8 cellular contexts compared by ENCODE assay signal in the genomic region with DNA sequence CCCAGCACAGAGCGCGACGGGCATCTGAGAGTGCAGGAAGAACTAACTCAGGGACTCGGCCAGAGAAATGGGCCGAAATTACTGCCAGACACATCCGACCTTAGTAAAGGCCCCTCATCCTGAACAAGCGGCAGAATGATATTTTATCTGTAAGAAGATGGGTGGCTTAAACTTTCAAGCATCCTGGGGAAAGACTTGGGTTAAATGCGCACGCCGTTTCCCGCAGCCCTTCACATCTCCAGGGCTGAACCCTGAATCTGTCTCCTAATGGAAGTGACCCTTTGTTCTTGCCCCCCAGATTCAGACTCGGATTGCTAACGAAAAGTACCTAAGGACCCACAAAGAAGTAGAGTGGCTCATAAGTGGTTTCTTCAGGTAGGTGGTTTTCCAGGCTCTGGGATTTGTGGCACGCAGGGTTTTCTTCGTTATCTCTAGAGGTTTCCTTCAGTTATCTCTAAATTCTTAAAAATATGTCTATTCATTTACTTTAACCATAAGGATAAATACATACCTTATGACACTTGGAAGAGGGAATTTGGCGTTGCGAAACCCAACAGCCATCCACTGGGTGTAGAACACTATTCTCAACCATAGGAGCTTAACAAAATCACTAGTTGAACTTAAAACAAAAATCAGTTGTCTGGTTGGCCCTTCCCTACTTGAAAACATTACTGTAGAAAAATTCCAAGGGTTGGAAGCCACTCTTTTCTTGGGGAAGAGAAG. TPM values are rescaled to one million over a fixed set of nuclear protein-coding genes. Genes with fewer than 3 reads are reported as not detected.
A peak's percentile ranks its signal among the peaks of the same experiment; 100 is the strongest.
DNase-seq lines count a peak whose midpoint lies in the region; ATAC-seq, FAIRE-seq and TF ChIP-seq lines count a peak whose summit lies in the region.

No MANE protein-coding gene starts in this region.

- DNase-seq in Caco-2 = no peak
- peak; percentile 61 for DNase-seq in NCI-H226
- DNase-seq in epithelial cell of proximal tubule (ENCODE audit: low read depth) = no peak
- DNase-seq in osteocyte (ENCODE audit: extremely low spot score, unreplicated experiment) = no peak
- DNase-seq in posterior vena cava (ENCODE audit: low spot score) = no peak
- DNase-seq in urothelium cell line (ENCODE audit: low spot score) = no peak

- H3K4me1 Mint-ChIP-seq in Caco-2 (ENCODE audit: low read depth, unreplicated experiment) (peaks cover 28% of the 10 kb centered on the region), osteocyte (ENCODE audit: unreplicated experiment) (peaks cover 30% of the 10 kb centered on the region)

- H3K4me3 ChIP-seq in Caco-2 (ENCODE audit: low read depth, low read length) (peak overlapping the region; percentile 31), epithelial cell of proximal tubule (ENCODE audit: low read depth, low read length) (peak overlapping the region; percentile 49)

- BruUV-seq in Caco-2 (replicated peaks; lab: Mats Ljungman, UMichigan) = no TSS peak

- no peaks in the 10 kb centered on the region for H3K9me3 ChIP-seq in Caco-2

- CTCF ChIA-PET in Caco-2 (lab: Charles Lee) = interaction anchor here (1.2 kb wide), 1 partner anchor 13 kb away, joined by 3 read pairs; no protein-coding TSS in a partner anchor

- intact Hi-C loops in Caco-2 (cut with micrococcal nuclease; ENCODE audit: unreplicated experiment) = no loop called here
- intact Hi-C loops in posterior vena cava (cut with DNase I) = no loop called here

- H3K36me3 Mint-ChIP-seq in Caco-2 (ENCODE audit: insufficient read depth, unreplicated experiment) (no peaks in the 10 kb centered on the region), osteocyte (ENCODE audit: unreplicated experiment) (peaks cover 2% of the 10 kb centered on the region)

- POLR2A ChIA-PET in Caco-2 (lab: Charles Lee) = no interaction called here

- TF ChIP-seq CTCF in Caco-2 (IDR thresholded peaks at IDR 0.05; ENCODE audit: insufficient read depth in 1 of 2, low read depth in 1 of 2, low read length in 1 of 2, severe bottlenecking in 1 of 2, unreplicated experiment in 1 of 2) = no peak
- no peak for TF ChIP-seq CTCF in epithelial cell of proximal tubule (conservative IDR thresholded peaks at IDR 0.05; ENCODE audit: low read depth, low read length)
- no peak for TF ChIP-seq CTCF in osteocyte (IDR thresholded peaks at IDR 0.05)

- no peaks in the 10 kb centered on the region for H3K27me3 ChIP-seq in Caco-2 (replicated peaks; ENCODE audit: control insufficient read depth, insufficient read depth, low read length)

- no peak overlapping the region for H3K27ac Mint-ChIP-seq in Caco-2 (ENCODE audit: unreplicated experiment)
- H3K27ac Mint-ChIP-seq in osteocyte (ENCODE audit: unreplicated experiment) = no peak overlapping the region

- H3K4me3 Mint-ChIP-seq in Caco-2 (ENCODE audit: unreplicated experiment) (peak overlapping the region; percentile 68), osteocyte (ENCODE audit: unreplicated experiment) (peak overlapping the region; percentile 77)

- ATAC-seq in GM21529 (IDR thresholded peaks at IDR 0.05; ENCODE audit: unreplicated experiment) (no peak), GM18517 (IDR thresholded peaks at IDR 0.05; ENCODE audit: unreplicated experiment) (no peak)

- H3K9me3 Mint-ChIP-seq in Caco-2 (ENCODE audit: unreplicated experiment) (no peaks in the 10 kb centered on the region), osteocyte (ENCODE audit: unreplicated experiment) (no peaks in the 10 kb centered on the region)

- FAIRE-seq in urothelium cell line (lab: Jason Lieb, UNC) = no peak

- no peaks in the 10 kb centered on the region for H3K36me3 ChIP-seq in Caco-2 (ENCODE audit: control insufficient read depth, insufficient read depth, low read length)

- H3K27me3 Mint-ChIP-seq in Caco-2 (ENCODE audit: insufficient read depth, unreplicated experiment) (peaks cover 2% of the 10 kb centered on the region), osteocyte (ENCODE audit: unreplicated experiment) (peaks cover 64% of the 10 kb centered on the region)

- peaks cover 35% of the 10 kb centered on the region for H3K4me1 ChIP-seq in Caco-2

RNA-seq across cellular contexts. Expression of a gene that starts 0.6 kb away (rescaled TPM):
- total RNA-seq in Caco-2 (2022) (0.88 and 1.0 TPM in 2 replicates), epithelial cell of proximal tubule (not detected in 2 replicates), osteocyte (not detected in 2 replicates), posterior vena cava (1 to 10 TPM in 1 of 2 donors, not detected in 1; 4.0 TPM)

RNA-seq across cellular contexts. Expression of a gene that starts 5.3 kb away (rescaled TPM):
- total RNA-seq in Caco-2 (2022) (0.27 and 1.1 TPM in 2 replicates), epithelial cell of proximal tubule (not detected in 2 replicates), osteocyte (not detected in 2 replicates), posterior vena cava (under 1 TPM in 1 of 2 donors, not detected in 1; 0.10 TPM)

RNA-seq across cellular contexts. Expression of a gene that starts 41.3 kb away (rescaled TPM):
- total RNA-seq in Caco-2 (2022) (122 and 131 TPM in 2 replicates), epithelial cell of proximal tubule (136 and 166 TPM in 2 replicates), osteocyte (67.4 and 73.0 TPM in 2 replicates), posterior vena cava (10 to 100 TPM; 46.3 to 49.1 TPM)
